Comparison of ENCODE assay signal across 15 cellular contexts in genomic region chr10:12208460-12208859, GRCh38.
"Had no signal": no experiment of that assay in that cellular context is flagged by ENCODE, and none has a peak within 500 bp of the region (broad histone marks: within the 10 kb centered on the region; RNA-seq: fewer than 3 reads in every experiment).

No MANE protein-coding gene starts in this region.

- DNase-seq: activated CD4-positive, alpha-beta T cell treated with anti-CD3 and anti-CD28 coated beads for 48 hours; activated naive CD4-positive, alpha-beta T cell treated with anti-CD3 and anti-CD28 coated beads for 36 hours; gastrocnemius medialis; left lung; midbrain; retina; stimulated activated CD4-positive, alpha-beta T cell treated with anti-CD3 and anti-CD28 coated beads, Interleukin-12 subunit alpha, Interleukin-12 subunit beta, amount 100 ng/mL, for 4 hours; stimulated activated CD4-positive, alpha-beta T cell treated with anti-CD3 and anti-CD28 coated beads, Interleukin-2, amount 100 ng/mL, for 24 hours; transverse colon; uterus had no signal

- H3K4me1 Mint-ChIP-seq: WTC11 had no signal

- ATAC-seq: gastrocnemius medialis, left lung, WTC11 had no signal

- H3K27ac Mint-ChIP-seq: stimulated activated naive CD8-positive, alpha-beta T cell treated with anti-CD3 and anti-CD28 coated beads, Interleukin-15, Interleukin-2, amounts not matched to agents 100 ng/mL and 50 ng/mL, for 24 hours; WTC11 had no signal

- H3K4me3 ChIP-seq: ascending aorta, coronary artery, gastrocnemius medialis, left lung, transverse colon, uterus had no signal

- H3K36me3 ChIP-seq: uterus had no signal

- H3K9me3 ChIP-seq: ascending aorta, gastrocnemius medialis, left lung, transverse colon, uterus had no signal

- H3K9me3 Mint-ChIP-seq: activated naive CD4-positive, alpha-beta T cell treated with anti-CD3 and anti-CD28 coated beads for 36 hours; activated T-helper 2 cell treated with anti-CD3 and anti-CD28 coated beads, Interferon-gamma antibody, Interleukin-2, Interleukin-4, amounts not matched to agents 10 μg/mL and 5 μg/mL and 100 μg/mL, durations not matched to agents 14 hours and 24 hours and 36 hours; stimulated activated naive CD8-positive, alpha-beta T cell treated with anti-CD3 and anti-CD28 coated beads, Interleukin-15, Interleukin-2, amounts not matched to agents 100 ng/mL and 50 ng/mL, for 24 hours had no signal

- H3K27me3 ChIP-seq: ascending aorta, gastrocnemius medialis, left lung, transverse colon, uterus had no signal

- H3K4me3 Mint-ChIP-seq: activated naive CD4-positive, alpha-beta T cell treated with anti-CD3 and anti-CD28 coated beads for 36 hours; stimulated activated naive CD8-positive, alpha-beta T cell treated with anti-CD3 and anti-CD28 coated beads, Interleukin-15, Interleukin-2, amounts not matched to agents 100 ng/mL and 50 ng/mL, for 24 hours; WTC11 had no signal

- H3K27ac ChIP-seq: ascending aorta, coronary artery, gastrocnemius medialis, left lung, transverse colon, uterus had no signal

- H3K4me1 ChIP-seq: ascending aorta, left lung, uterus had no signal

- H3K27me3 Mint-ChIP-seq: stimulated activated naive CD8-positive, alpha-beta T cell treated with anti-CD3 and anti-CD28 coated beads, Interleukin-15, Interleukin-2, amounts not matched to agents 100 ng/mL and 50 ng/mL, for 24 hours had no signal
